Comparison of ENCODE assay signal across 12 cellular contexts in genomic region chr11:122690292-122690691, GRCh38. TPM values are rescaled to one million over a fixed set of nuclear protein-coding genes. Genes with fewer than 3 reads are reported as not detected.
A peak's percentile ranks its signal among the peaks of the same experiment; 100 is the strongest.
DNase-seq lines count a peak whose midpoint lies in the region; ATAC-seq and TF ChIP-seq lines count a peak whose summit lies in the region.
"Had no signal": no experiment of that assay in that cellular context is flagged by ENCODE, and none has a peak within 500 bp of the region (broad histone marks: within the 10 kb centered on the region; RNA-seq: fewer than 3 reads in every experiment).

No MANE protein-coding gene starts in this region.

- H3K27me3 Mint-ChIP-seq in CD4-positive, alpha-beta memory T cell = no peaks in the 10 kb centered on the region
- H3K27me3 Mint-ChIP-seq: IgD-negative memory B cell had no signal

- intact Hi-C loops in CD4-positive, alpha-beta memory T cell (cut with micrococcal nuclease) = no loop called here
- intact Hi-C loops in gastrocnemius medialis (cut with DNase I; ENCODE audit: low total_unique reads) = no loop called here

- H3K9me3 ChIP-seq in CD4-positive, alpha-beta memory T cell (ENCODE audit: control insufficient read depth in 1 of 2, low read length in 2 of 2) = no peaks in the 10 kb centered on the region
- no peaks in the 10 kb centered on the region for H3K9me3 ChIP-seq in gastrocnemius medialis

- in situ Hi-C loops in gastrocnemius medialis (cut with MboI; ENCODE audit: low sequenced_read_pairs in 4 of 4) = no loop called here

- no peaks in the 10 kb centered on the region for H3K9me3 Mint-ChIP-seq in CD4-positive, alpha-beta memory T cell

- no peaks in the 10 kb centered on the region for H3K27me3 ChIP-seq in CD4-positive, alpha-beta memory T cell (ENCODE audit: insufficient read depth, low read length)
- H3K27me3 ChIP-seq in gastrocnemius medialis = no peaks in the 10 kb centered on the region

- H3K4me3 Mint-ChIP-seq in CD4-positive, alpha-beta memory T cell = peak overlapping the region; percentile 69 to 88 (median 76)

- no peak for TF ChIP-seq POLR2A in gastrocnemius medialis (IDR thresholded peaks at IDR 0.05)

- DNase-seq in CD4-positive, alpha-beta memory T cell = no peak
- DNase-seq in gastrocnemius medialis = no peak
- no peak for DNase-seq in OCI-M1 (lab: John Stamatoyannopoulos, UW)
- no peak for DNase-seq in NCI-H1092 (lab: John Stamatoyannopoulos, UW)
- DNase-seq in NCI-H748 treated with DMSO at 0.1 percent for 48 hours (lab: John Stamatoyannopoulos, UW) = no peak
- DNase-seq: DMS153; stimulated activated naive CD4-positive, alpha-beta T cell treated with Interleukin-2 at 50 U/mL for 16 hours had no signal

- no peak overlapping the region for H3K4me3 ChIP-seq in CD4-positive, alpha-beta memory T cell (ENCODE audit: low read length in 2 of 2)
- peak overlapping the region in 1 of 4 donors; percentile 42 for H3K4me3 ChIP-seq in gastrocnemius medialis
- H3K4me3 ChIP-seq: PC-9 had no signal

- H3K4me1 Mint-ChIP-seq in CD4-positive, alpha-beta memory T cell = peaks cover 52 to 82% (median 68%) of the 10 kb centered on the region in 4 donors

- no peak for TF ChIP-seq CTCF in gastrocnemius medialis (IDR thresholded peaks at IDR 0.05 in 4 of 5, conservative IDR thresholded peaks at IDR 0.05 in 1 of 5)

- no peaks in the 10 kb centered on the region for H3K36me3 ChIP-seq in CD4-positive, alpha-beta memory T cell (ENCODE audit: insufficient read depth, low read length)
- no peaks in the 10 kb centered on the region for H3K36me3 ChIP-seq in gastrocnemius medialis

- peaks cover 69% of the 10 kb centered on the region for H3K4me1 ChIP-seq in CD4-positive, alpha-beta memory T cell (ENCODE audit: insufficient read depth, low read length)
- H3K4me1 ChIP-seq in gastrocnemius medialis = peaks cover 0 to 5% of the 10 kb centered on the region in 2 donors

- ATAC-seq in HG02870 (IDR thresholded peaks at IDR 0.05; ENCODE audit: unreplicated experiment) = peak; percentile 76
- no peak for ATAC-seq in gastrocnemius medialis
- no peak for ATAC-seq in SK-N-SH treated with all-trans-retinoic acid at 6 μM for 48 hours

- CTCF ChIA-PET in CD4-positive, alpha-beta memory T cell (lab: Charles Lee; ENCODE audit: partially characterized antibody) = interaction anchor here (0.6 to 3.2 kb wide), 9 partner anchors 16 to 91 kb away, joined by 3 to 17 read pairs (median 4); partner anchors contain the start of gene UBASH3B

- H3K27ac ChIP-seq in CD4-positive, alpha-beta memory T cell (ENCODE audit: low read depth, low read length) = peak overlapping the region; percentile 63
- H3K27ac ChIP-seq in cingulate gyrus (ENCODE audit: low read depth, low read length) (peak overlapping the region; percentile 24), gastrocnemius medialis (peak overlapping the region in 3 of 4 donors; percentile 2 to 55 (median 40))
- H3K27ac ChIP-seq: PC-9 had no signal

- POLR2A ChIA-PET in CD4-positive, alpha-beta memory T cell (lab: Charles Lee; ENCODE audit: partially characterized antibody) = interaction anchor here (0.6 to 3.8 kb wide), 9 partner anchors 10 to 56 kb away, joined by 3 to 50 read pairs (median 8); partner anchors contain the start of gene UBASH3B

- peaks cover 2 to 14% of the 10 kb centered on the region in 2 donors for H3K36me3 Mint-ChIP-seq in CD4-positive, alpha-beta memory T cell

- H3K27ac Mint-ChIP-seq in CD4-positive, alpha-beta memory T cell = peak overlapping the region; percentile 92 to 94 (median 93)

TF ChIP-seq in SK-N-SH treated with all-trans-retinoic acid at 6 μM for 48 hours, 23 proteins besides CTCF, POLR2A, EP300 and RAD21:
- TF ChIP-seq CSDC2 (CRISPR knock-in tag; IDR thresholded peaks at IDR 0.05) (no peak), ESRRG (CRISPR knock-in tag; IDR thresholded peaks at IDR 0.05) (no peak), GLIS3 (CRISPR knock-in tag; IDR thresholded peaks at IDR 0.05) (no peak), ZNF8 (CRISPR knock-in tag; IDR thresholded peaks at IDR 0.05) (no peak), TCF4 (CRISPR knock-in tag; IDR thresholded peaks at IDR 0.05; ENCODE audit: borderline replicate concordance) (no peak), SNAI2 (CRISPR knock-in tag; IDR thresholded peaks at IDR 0.05) (no peak), ZNF565 (CRISPR knock-in tag; conservative IDR thresholded peaks at IDR 0.05; ENCODE audit: low read depth) (no peak), ZFP3 (CRISPR knock-in tag; IDR thresholded peaks at IDR 0.05) (no peak), TSHZ2 (CRISPR knock-in tag; IDR thresholded peaks at IDR 0.05) (no peak), PATZ1 (CRISPR knock-in tag; IDR thresholded peaks at IDR 0.05; ENCODE audit: borderline replicate concordance) (no peak), OSR1 (CRISPR knock-in tag; IDR thresholded peaks at IDR 0.05) (no peak), ZNF70 (CRISPR knock-in tag; IDR thresholded peaks at IDR 0.05) (no peak), PPARA (CRISPR knock-in tag; IDR thresholded peaks at IDR 0.05; ENCODE audit: borderline replicate concordance) (no peak), ZFP30 (CRISPR knock-in tag; IDR thresholded peaks at IDR 0.05) (no peak)
- TF ChIP-seq, protein P1, sequence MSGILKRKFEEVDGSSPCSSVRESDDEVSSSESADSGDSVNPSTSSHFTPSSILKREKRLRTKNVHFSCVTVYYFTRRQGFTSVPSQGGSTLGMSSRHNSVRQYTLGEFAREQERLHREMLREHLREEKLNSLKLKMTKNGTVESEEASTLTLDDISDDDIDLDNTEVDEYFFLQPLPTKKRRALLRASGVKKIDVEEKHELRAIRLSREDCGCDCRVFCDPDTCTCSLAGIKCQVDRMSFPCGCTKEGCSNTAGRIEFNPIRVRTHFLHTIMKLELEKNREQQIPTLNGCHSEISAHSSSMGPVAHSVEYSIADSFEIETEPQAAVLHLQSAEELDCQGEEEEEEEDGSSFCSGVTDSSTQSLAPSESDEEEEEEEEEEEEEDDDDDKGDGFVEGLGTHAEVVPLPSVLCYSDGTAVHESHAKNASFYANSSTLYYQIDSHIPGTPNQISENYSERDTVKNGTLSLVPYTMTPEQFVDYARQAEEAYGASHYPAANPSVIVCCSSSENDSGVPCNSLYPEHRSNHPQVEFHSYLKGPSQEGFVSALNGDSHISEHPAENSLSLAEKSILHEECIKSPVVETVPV (CRISPR knock-in tag; IDR thresholded peaks at IDR 0.05) = no peak

RNA-seq across cellular contexts. Expression of gene UBASH3B, which starts 34.8 kb away (rescaled TPM):
- total RNA-seq in CD4-positive, alpha-beta memory T cell = 10 to 100 TPM; 26.6 to 30.9 TPM
- 10 to 100 TPM in 1 of 2 donors, 1 to 10 TPM in 1; 6.7 to 13.9 TPM for polyA plus RNA-seq in CD4-positive, alpha-beta memory T cell
- total RNA-seq in gastrocnemius medialis = 1 to 10 TPM in 2 of 4 donors, under 1 TPM in 2; 0.32 to 2.9 (median 0.87) TPM

Comparison
In these comparisons a context has a peak if more than half of its experiments do, and no peak if none do; other contexts are left out.
1. RNA of gene UBASH3B, which starts 34.8 kb away (total RNA-seq): 26.6 to 30.9 TPM in CD4-positive, alpha-beta memory T cell; 0.32 to 2.9 TPM in gastrocnemius medialis; every median in the first group is over 4 times any median in the second.
2. Peak in every context shown above with its lines, with median percentiles within 50 percentile points of each other: H3K27ac ChIP-seq.